8 cellular contexts compared by ENCODE assay signal in the genomic region with DNA sequence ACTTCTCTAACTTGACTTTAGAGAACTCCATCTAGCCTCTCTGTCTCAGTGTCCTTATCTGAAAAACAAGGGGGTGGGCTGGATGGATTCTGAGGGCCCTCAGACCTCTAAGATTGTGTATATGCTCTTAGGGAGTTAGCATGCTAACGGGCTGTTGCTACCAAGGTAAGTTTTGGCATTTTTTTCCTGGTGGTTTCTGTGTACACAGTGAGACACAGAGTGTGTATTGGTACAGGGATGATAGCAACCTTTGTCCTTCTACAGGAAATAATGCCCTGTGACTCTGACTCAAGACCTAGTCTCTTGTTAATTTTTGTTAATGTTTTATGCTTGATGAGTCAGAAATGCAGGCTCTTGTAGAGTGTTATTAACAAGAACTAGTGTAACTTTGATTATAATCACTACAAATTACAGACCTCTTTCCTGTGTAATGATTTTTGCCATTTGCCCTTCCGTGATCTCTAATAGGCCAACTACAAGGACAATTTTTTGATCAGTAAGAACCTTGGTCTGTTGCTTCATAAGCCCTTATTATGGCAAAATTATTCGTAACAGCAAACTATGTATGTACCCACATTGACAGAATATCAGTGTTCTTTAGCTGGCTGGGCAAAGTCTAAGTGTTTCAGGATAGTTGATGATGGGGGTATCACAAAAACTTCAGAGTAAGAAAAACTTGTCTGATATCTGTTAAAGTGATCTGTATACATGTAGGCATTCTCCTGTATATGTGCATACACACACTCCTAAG.
A peak's percentile ranks its signal among the peaks of the same experiment; 100 is the strongest.
DNase-seq lines count a peak whose midpoint lies in the region; ATAC-seq and TF ChIP-seq lines count a peak whose summit lies in the region.

No MANE protein-coding gene starts in this region.

- H3K4me1 ChIP-seq in HEK293 (ENCODE audit: control insufficient read depth, insufficient read depth, low read length) (peaks cover 11% of the 10 kb centered on the region; the same call in 1 of the 2 replicates), right lobe of liver (peaks cover 0 to 22% (median 10%) of the 10 kb centered on the region in 4 donors)

- CTCF ChIA-PET in HEK293 (lab: Yijun Ruan, JAX): interaction anchor here (0.7 kb wide), 1 partner anchor 22 kb away, joined by 4 read pairs; no protein-coding TSS in a partner anchor

- DNase-seq in ELR (ENCODE audit: low read depth) (peak; percentile 78), SK-N-MC (ENCODE audit: low read depth, low spot score) (no peak), right lobe of liver (no peak), mesenteric fat pad (ENCODE audit: low spot score) (no peak), KBM-7 (no peak), NCI-H2171 treated with DMSO at 0.1 percent for 48 hours (lab: John Stamatoyannopoulos, UW) (no peak)

- 20% methylated on average over 3 of the region's 3 CpGs for WGBS in right lobe of liver (ENCODE audit: insufficient coverage, low coverage, low lambda C conversion rate, missing lambda C conversion rate)

- H3K4me3 ChIP-seq in HEK293 (ENCODE audit: low read depth, low read length) (no peak overlapping the region), SK-N-MC (no peak overlapping the region), right lobe of liver (no peak overlapping the region)

- no peaks in the 10 kb centered on the region for H3K9me3 ChIP-seq in HEK293 (ENCODE audit: control insufficient read depth, insufficient read depth, low read depth, low read length)
- H3K9me3 ChIP-seq in SK-N-MC (ENCODE audit: low read depth, low read length): no peaks in the 10 kb centered on the region
- no peaks in the 10 kb centered on the region for H3K9me3 ChIP-seq in right lobe of liver

- no peak overlapping the region for H3K27ac ChIP-seq in HEK293 (ENCODE audit: extremely low read depth, low read depth, low read length)
- H3K27ac ChIP-seq in SK-N-MC: no peak overlapping the region
- peak overlapping the region; percentile 78 to 96 (median 81) for H3K27ac ChIP-seq in right lobe of liver

- peak; percentile 27 for TF ChIP-seq POLR2A in right lobe of liver (IDR thresholded peaks at IDR 0.05)

- POLR2A ChIA-PET in HEK293 (lab: Yijun Ruan, JAX): no interaction called here

- no peaks in the 10 kb centered on the region for H3K27me3 ChIP-seq in right lobe of liver

- peak; percentile 88 to 96 (median 95) for ATAC-seq in right lobe of liver
- no peak for ATAC-seq in HG03025 (IDR thresholded peaks at IDR 0.05; ENCODE audit: low FRiP score, unreplicated experiment)

- H3K9ac ChIP-seq in SK-N-MC (ENCODE audit: insufficient read length): peak overlapping the region; percentile 23

- no peak for TF ChIP-seq CTCF in HEK293 (tag by site-specific recombination; IDR thresholded peaks at IDR 0.05)
- no peak for TF ChIP-seq CTCF in right lobe of liver (IDR thresholded peaks at IDR 0.05)

- H3K36me3 ChIP-seq in HEK293 (ENCODE audit: control insufficient read depth in 2 of 2, insufficient read depth in 1 of 2, low read length in 2 of 2) (no peaks in the 10 kb centered on the region), SK-N-MC (ENCODE audit: insufficient read depth, low read length) (no peaks in the 10 kb centered on the region), right lobe of liver (no peaks in the 10 kb centered on the region)

- in situ Hi-C loops in KBM-7 (cut with MboI; ENCODE audit: low pct_unique_long_range_greater_than_20kb, low sequenced_read_pairs): no loop called here

- intact Hi-C loops in right lobe of liver (cut with DNase I): no loop called here

TF ChIP-seq in HEK293, 187 proteins besides CTCF, POLR2A, EP300 and RAD21:
- TF ChIP-seq HOXC10 (CRISPR knock-in tag; IDR thresholded peaks at IDR 0.05) (no peak), SP7 (tag by site-specific recombination; IDR thresholded peaks at IDR 0.05) (peak; percentile 33; the same call in 1 of the 2 replicates)

Comparison
In these comparisons a context has a peak if more than half of its experiments do, and no peak if none do; other contexts are left out.
1. H3K27ac ChIP-seq: peak in right lobe of liver (3 of 3); none in HEK293 (single experiment) and SK-N-MC (single experiment).